In the genomic region with DNA sequence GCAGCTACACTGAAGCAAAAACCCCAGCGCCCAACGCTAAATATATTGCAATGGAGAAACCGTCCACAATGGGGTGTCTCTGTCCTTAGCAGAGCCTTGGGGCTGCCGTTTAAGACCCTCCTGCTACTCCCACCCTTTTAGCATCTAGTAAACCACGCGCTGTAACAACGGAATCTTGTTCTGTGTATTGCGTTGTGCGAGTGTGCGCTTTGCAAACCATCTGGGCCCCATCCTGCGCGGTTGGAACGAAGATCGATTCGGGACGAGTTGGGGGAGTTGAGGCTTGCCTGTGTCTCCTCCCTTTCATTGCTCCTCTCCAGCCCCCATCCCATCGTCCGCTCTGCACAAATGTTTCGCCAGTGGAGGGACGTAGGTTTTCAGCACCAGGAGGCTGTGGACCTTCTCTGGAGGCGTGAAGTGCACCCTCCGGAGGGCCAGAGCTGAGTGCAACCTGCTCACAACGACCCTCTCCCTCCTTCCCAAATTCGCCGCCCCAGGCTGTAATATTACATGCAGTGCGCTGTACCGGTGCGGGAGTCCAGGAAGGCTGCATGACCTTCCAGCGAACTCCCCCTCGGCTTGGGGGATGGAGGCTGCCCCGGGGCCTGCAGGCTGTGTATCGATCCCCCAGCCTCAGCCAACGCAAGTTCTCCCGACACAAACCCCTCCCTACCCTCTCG, we compare ENCODE assay signal across 1 cellular context.
TF ChIP-seq lines count a peak whose summit lies in the region.

No MANE protein-coding gene starts in this region.

TF ChIP-seq in HepG2, 621 proteins besides CTCF, POLR2A, EP300 and RAD21 (continued from another document and continues in another):
- TF ChIP-seq, protein P1, sequence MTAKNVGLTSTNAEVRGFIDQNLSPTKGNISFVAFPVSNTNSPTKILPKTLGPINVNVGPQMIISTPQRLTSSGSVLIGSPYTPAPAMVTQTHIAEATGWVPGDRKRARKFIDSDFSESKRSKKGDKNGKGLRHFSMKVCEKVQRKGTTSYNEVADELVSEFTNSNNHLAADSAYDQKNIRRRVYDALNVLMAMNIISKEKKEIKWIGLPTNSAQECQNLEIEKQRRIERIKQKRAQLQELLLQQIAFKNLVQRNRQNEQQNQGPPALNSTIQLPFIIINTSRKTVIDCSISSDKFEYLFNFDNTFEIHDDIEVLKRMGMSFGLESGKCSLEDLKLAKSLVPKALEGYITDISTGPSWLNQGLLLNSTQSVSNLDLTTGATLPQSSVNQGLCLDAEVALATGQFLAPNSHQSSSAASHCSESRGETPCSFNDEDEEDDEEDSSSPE (CRISPR knock-in tag; IDR thresholded peaks at IDR 0.05), result no peak
- TF ChIP-seq HOXA3 (CRISPR knock-in tag; IDR thresholded peaks at IDR 0.05) (0 out of 2 replicates have a peak, but pooled peaks have one; percentile 23), ZNF12 (CRISPR knock-in tag; IDR thresholded peaks at IDR 0.05) (no peak), ZMYM4 (CRISPR knock-in tag; IDR thresholded peaks at IDR 0.05) (0 out of 2 replicates have a peak, but pooled peaks have one; percentile 9), ASH2L (IDR thresholded peaks at IDR 0.05; ENCODE audit: insufficient read length, low read depth, low read length) (no peak), ZNF782 (CRISPR knock-in tag; IDR thresholded peaks at IDR 0.05; ENCODE audit: borderline replicate concordance) (no peak; the same call in 1 of the 2 replicates), SMARCE1 (IDR thresholded peaks at IDR 0.05; ENCODE audit: borderline replicate concordance) (no peak), ZNF792 (CRISPR knock-in tag; IDR thresholded peaks at IDR 0.05) (no peak), SSRP1 (CRISPR knock-in tag; IDR thresholded peaks at IDR 0.05) (no peak), HNF4G (IDR thresholded peaks at IDR 0.05; ENCODE audit: borderline replicate concordance, low read depth, low read length) (no peak), HNF4G (CRISPR knock-in tag; IDR thresholded peaks at IDR 0.05; ENCODE audit: borderline replicate concordance, low read depth) (no peak), FOXO1 (CRISPR knock-in tag; IDR thresholded peaks at IDR 0.05) (no peak), NPAS2 (CRISPR knock-in tag; IDR thresholded peaks at IDR 0.05; ENCODE audit: borderline replicate concordance) (no peak), ZNF749 (CRISPR knock-in tag; IDR thresholded peaks at IDR 0.05; ENCODE audit: borderline replicate concordance) (no peak), SALL2 (CRISPR knock-in tag; IDR thresholded peaks at IDR 0.05) (no peak), STAG1 (CRISPR knock-in tag; IDR thresholded peaks at IDR 0.05) (no peak), ZNF713 (CRISPR knock-in tag; IDR thresholded peaks at IDR 0.05) (no peak), ZSCAN9 (CRISPR knock-in tag; IDR thresholded peaks at IDR 0.05; ENCODE audit: borderline replicate concordance) (no peak), ZNF264 (CRISPR knock-in tag; IDR thresholded peaks at IDR 0.05) (no peak), ZNF550 (CRISPR knock-in tag; IDR thresholded peaks at IDR 0.05; ENCODE audit: borderline replicate concordance) (no peak), ZNF775 (CRISPR knock-in tag; IDR thresholded peaks at IDR 0.05; ENCODE audit: borderline replicate concordance) (no peak)
- TF ChIP-seq, protein P2, sequence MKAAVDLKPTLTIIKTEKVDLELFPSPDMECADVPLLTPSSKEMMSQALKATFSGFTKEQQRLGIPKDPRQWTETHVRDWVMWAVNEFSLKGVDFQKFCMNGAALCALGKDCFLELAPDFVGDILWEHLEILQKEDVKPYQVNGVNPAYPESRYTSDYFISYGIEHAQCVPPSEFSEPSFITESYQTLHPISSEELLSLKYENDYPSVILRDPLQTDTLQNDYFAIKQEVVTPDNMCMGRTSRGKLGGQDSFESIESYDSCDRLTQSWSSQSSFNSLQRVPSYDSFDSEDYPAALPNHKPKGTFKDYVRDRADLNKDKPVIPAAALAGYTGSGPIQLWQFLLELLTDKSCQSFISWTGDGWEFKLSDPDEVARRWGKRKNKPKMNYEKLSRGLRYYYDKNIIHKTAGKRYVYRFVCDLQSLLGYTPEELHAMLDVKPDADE (CRISPR knock-in tag; IDR thresholded peaks at IDR 0.05), result no peak; the same call in 1 of the 2 replicates
- TF ChIP-seq, protein P3, sequence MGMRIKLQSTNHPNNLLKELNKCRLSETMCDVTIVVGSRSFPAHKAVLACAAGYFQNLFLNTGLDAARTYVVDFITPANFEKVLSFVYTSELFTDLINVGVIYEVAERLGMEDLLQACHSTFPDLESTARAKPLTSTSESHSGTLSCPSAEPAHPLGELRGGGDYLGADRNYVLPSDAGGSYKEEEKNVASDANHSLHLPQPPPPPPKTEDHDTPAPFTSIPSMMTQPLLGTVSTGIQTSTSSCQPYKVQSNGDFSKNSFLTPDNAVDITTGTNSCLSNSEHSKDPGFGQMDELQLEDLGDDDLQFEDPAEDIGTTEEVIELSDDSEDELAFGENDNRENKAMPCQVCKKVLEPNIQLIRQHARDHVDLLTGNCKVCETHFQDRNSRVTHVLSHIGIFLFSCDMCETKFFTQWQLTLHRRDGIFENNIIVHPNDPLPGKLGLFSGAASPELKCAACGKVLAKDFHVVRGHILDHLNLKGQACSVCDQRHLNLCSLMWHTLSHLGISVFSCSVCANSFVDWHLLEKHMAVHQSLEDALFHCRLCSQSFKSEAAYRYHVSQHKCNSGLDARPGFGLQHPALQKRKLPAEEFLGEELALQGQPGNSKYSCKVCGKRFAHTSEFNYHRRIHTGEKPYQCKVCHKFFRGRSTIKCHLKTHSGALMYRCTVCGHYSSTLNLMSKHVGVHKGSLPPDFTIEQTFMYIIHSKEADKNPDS (CRISPR knock-in tag; IDR thresholded peaks at IDR 0.05), result no peak
- TF ChIP-seq, protein P4, sequence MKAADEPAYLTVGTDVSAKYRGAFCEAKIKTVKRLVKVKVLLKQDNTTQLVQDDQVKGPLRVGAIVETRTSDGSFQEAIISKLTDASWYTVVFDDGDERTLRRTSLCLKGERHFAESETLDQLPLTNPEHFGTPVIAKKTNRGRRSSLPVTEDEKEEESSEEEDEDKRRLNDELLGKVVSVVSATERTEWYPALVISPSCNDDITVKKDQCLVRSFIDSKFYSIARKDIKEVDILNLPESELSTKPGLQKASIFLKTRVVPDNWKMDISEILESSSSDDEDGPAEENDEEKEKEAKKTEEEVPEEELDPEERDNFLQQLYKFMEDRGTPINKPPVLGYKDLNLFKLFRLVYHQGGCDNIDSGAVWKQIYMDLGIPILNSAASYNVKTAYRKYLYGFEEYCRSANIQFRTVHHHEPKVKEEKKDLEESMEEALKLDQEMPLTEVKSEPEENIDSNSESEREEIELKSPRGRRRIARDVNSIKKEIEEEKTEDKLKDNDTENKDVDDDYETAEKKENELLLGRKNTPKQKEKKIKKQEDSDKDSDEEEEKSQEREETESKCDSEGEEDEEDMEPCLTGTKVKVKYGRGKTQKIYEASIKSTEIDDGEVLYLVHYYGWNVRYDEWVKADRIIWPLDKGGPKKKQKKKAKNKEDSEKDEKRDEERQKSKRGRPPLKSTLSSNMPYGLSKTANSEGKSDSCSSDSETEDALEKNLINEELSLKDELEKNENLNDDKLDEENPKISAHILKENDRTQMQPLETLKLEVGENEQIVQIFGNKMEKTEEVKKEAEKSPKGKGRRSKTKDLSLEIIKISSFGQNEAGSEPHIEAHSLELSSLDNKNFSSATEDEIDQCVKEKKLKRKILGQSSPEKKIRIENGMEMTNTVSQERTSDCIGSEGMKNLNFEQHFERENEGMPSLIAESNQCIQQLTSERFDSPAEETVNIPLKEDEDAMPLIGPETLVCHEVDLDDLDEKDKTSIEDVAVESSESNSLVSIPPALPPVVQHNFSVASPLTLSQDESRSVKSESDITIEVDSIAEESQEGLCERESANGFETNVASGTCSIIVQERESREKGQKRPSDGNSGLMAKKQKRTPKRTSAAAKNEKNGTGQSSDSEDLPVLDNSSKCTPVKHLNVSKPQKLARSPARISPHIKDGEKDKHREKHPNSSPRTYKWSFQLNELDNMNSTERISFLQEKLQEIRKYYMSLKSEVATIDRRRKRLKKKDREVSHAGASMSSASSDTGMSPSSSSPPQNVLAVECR (CRISPR knock-in tag; IDR thresholded peaks at IDR 0.05; ENCODE audit: borderline replicate concordance), result peak; percentile 80
- TF ChIP-seq, protein P5, sequence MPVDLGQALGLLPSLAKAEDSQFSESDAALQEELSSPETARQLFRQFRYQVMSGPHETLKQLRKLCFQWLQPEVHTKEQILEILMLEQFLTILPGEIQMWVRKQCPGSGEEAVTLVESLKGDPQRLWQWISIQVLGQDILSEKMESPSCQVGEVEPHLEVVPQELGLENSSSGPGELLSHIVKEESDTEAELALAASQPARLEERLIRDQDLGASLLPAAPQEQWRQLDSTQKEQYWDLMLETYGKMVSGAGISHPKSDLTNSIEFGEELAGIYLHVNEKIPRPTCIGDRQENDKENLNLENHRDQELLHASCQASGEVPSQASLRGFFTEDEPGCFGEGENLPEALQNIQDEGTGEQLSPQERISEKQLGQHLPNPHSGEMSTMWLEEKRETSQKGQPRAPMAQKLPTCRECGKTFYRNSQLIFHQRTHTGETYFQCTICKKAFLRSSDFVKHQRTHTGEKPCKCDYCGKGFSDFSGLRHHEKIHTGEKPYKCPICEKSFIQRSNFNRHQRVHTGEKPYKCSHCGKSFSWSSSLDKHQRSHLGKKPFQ (CRISPR knock-in tag; IDR thresholded peaks at IDR 0.05; ENCODE audit: insufficient replicate concordance), result no peak
- TF ChIP-seq, protein P6, sequence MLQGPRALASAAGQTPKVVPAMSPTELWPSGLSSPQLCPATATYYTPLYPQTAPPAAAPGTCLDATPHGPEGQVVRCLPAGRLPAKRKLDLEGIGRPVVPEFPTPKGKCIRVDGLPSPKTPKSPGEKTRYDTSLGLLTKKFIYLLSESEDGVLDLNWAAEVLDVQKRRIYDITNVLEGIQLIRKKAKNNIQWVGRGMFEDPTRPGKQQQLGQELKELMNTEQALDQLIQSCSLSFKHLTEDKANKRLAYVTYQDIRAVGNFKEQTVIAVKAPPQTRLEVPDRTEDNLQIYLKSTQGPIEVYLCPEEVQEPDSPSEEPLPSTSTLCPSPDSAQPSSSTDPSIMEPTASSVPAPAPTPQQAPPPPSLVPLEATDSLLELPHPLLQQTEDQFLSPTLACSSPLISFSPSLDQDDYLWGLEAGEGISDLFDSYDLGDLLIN (CRISPR knock-in tag; IDR thresholded peaks at IDR 0.05; ENCODE audit: borderline replicate concordance), result no peak
- TF ChIP-seq, protein P7, sequence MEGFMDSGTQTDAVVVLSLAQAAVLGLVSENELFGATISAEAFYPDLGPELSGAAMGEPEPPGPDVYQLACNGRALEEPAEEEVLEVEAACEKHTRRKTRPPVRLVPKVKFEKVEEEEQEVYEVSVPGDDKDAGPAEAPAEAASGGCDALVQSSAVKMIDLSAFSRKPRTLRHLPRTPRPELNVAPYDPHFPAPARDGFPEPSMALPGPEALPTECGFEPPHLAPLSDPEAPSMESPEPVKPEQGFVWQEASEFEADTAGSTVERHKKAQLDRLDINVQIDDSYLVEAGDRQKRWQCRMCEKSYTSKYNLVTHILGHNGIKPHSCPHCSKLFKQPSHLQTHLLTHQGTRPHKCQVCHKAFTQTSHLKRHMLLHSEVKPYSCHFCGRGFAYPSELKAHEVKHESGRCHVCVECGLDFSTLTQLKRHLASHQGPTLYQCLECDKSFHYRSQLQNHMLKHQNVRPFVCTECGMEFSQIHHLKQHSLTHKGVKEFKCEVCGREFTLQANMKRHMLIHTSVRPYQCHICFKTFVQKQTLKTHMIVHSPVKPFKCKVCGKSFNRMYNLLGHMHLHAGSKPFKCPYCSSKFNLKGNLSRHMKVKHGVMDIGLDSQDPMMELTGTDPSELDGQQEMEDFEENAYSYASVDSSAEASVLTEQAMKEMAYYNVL (CRISPR knock-in tag; IDR thresholded peaks at IDR 0.05; ENCODE audit: borderline replicate concordance), result no peak
- TF ChIP-seq, protein P8, sequence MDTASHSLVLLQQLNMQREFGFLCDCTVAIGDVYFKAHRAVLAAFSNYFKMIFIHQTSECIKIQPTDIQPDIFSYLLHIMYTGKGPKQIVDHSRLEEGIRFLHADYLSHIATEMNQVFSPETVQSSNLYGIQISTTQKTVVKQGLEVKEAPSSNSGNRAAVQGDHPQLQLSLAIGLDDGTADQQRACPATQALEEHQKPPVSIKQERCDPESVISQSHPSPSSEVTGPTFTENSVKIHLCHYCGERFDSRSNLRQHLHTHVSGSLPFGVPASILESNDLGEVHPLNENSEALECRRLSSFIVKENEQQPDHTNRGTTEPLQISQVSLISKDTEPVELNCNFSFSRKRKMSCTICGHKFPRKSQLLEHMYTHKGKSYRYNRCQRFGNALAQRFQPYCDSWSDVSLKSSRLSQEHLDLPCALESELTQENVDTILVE (CRISPR knock-in tag; IDR thresholded peaks at IDR 0.05), result no peak
- TF ChIP-seq, protein P9, sequence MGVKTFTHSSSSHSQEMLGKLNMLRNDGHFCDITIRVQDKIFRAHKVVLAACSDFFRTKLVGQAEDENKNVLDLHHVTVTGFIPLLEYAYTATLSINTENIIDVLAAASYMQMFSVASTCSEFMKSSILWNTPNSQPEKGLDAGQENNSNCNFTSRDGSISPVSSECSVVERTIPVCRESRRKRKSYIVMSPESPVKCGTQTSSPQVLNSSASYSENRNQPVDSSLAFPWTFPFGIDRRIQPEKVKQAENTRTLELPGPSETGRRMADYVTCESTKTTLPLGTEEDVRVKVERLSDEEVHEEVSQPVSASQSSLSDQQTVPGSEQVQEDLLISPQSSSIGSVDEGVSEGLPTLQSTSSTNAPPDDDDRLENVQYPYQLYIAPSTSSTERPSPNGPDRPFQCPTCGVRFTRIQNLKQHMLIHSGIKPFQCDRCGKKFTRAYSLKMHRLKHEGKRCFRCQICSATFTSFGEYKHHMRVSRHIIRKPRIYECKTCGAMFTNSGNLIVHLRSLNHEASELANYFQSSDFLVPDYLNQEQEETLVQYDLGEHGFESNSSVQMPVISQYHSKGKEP (CRISPR knock-in tag; IDR thresholded peaks at IDR 0.05), result no peak
- TF ChIP-seq, protein P10, sequence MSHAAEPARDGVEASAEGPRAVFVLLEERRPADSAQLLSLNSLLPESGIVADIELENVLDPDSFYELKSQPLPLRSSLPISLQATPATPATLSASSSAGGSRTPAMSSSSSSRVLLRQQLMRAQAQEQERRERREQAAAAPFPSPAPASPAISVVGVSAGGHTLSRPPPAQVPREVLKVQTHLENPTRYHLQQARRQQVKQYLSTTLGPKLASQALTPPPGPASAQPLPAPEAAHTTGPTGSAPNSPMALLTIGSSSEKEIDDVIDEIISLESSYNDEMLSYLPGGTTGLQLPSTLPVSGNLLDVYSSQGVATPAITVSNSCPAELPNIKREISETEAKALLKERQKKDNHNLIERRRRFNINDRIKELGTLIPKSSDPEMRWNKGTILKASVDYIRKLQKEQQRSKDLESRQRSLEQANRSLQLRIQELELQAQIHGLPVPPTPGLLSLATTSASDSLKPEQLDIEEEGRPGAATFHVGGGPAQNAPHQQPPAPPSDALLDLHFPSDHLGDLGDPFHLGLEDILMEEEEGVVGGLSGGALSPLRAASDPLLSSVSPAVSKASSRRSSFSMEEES (CRISPR knock-in tag; IDR thresholded peaks at IDR 0.05), result no peak
- TF ChIP-seq, protein P11, sequence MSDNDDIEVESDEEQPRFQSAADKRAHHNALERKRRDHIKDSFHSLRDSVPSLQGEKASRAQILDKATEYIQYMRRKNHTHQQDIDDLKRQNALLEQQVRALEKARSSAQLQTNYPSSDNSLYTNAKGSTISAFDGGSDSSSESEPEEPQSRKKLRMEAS (IDR thresholded peaks at IDR 0.05), result peak; percentile 12
